In genomic region chr1:25035523-25036116, GRCh38 we compare ENCODE assay signal across 19 cellular contexts.
DNase-seq lines count a peak whose midpoint lies in the region; ATAC-seq, FAIRE-seq and TF ChIP-seq lines count a peak whose summit lies in the region.
"Had no signal": no experiment of that assay in that cellular context is flagged by ENCODE, and none has a peak within 500 bp of the region (broad histone marks: within the 10 kb centered on the region; RNA-seq: fewer than 3 reads in every experiment).

No MANE protein-coding gene starts in this region.

- no peak overlapping the region for H3K4ac ChIP-seq in H9 (ENCODE audit: low read depth, low read length)

- peaks cover 10% of the 10 kb centered on the region for H3K36me3 Mint-ChIP-seq in activated naive CD8-positive, alpha-beta T cell treated with anti-CD3 and anti-CD28 coated beads for 36 hours
- H3K36me3 Mint-ChIP-seq in activated naive CD8-positive, alpha-beta T cell treated with anti-CD3 and anti-CD28 coated beads, Interleukin-2, amount 50 U/mL, for 24 hours (ENCODE audit: low read depth): peaks cover 9% of the 10 kb centered on the region
- no peaks in the 10 kb centered on the region for H3K36me3 Mint-ChIP-seq in H9 (ENCODE audit: insufficient read depth in 1 of 3, low read depth in 3 of 3)
- peaks cover 22 to 32% of the 10 kb centered on the region in 2 donors for H3K36me3 Mint-ChIP-seq in stimulated activated naive B cell treated with anti-CD40 and anti-IgM and Interleukin-4, amounts not matched to agents 10 μg/mL and 1 μg/mL and 100 μg/mL, for 72 hours
- H3K36me3 Mint-ChIP-seq: CD8-positive, alpha-beta memory T cell had no signal

- no peak overlapping the region for H3K27ac ChIP-seq in H9 (ENCODE audit: insufficient read length, low read depth, low read length)
- H3K27ac ChIP-seq in K562 (ENCODE audit: extremely low read depth, low read depth, low read length): no peak overlapping the region
- H3K27ac ChIP-seq in stomach: no peak overlapping the region

- H3K79me2 ChIP-seq in H9 (ENCODE audit: insufficient read depth, low read length) (no peaks in the 10 kb centered on the region), K562 (ENCODE audit: control insufficient read depth, insufficient read depth, low read length) (no peaks in the 10 kb centered on the region)

- H3K4me3 ChIP-seq in K562 (no peak overlapping the region), stomach (no peak overlapping the region)

- no peak overlapping the region for H2AK5ac ChIP-seq in H9 (ENCODE audit: insufficient read length, low read length)

- H4K20me1 ChIP-seq in H9 (ENCODE audit: control insufficient read depth, insufficient read depth, insufficient read length) (no peaks in the 10 kb centered on the region), K562 (replicated peaks; ENCODE audit: control insufficient read depth, insufficient read depth, low read length) (peaks cover 6% of the 10 kb centered on the region; the same call in 1 of the 2 replicates)

- intact Hi-C loops in K562 (cut with micrococcal nuclease) (loop anchor here (5.0 kb wide), 1 partner anchor 103 kb away; the partner anchor contains the start of gene RUNX3), stomach (cut with DNase I; ENCODE audit: low total_unique reads) (no loop called here)

- no peak for TF ChIP-seq RAD21 in K562 (CRISPR knock-in tag; conservative IDR thresholded peaks at IDR 0.05 in 1 of 2, IDR thresholded peaks at IDR 0.05 in 1 of 2)

- peak overlapping the region; percentile 96 for H3K27ac Mint-ChIP-seq in activated naive CD8-positive, alpha-beta T cell treated with anti-CD3 and anti-CD28 coated beads for 36 hours
- H3K27ac Mint-ChIP-seq in activated naive CD8-positive, alpha-beta T cell treated with anti-CD3 and anti-CD28 coated beads, Interleukin-2, amount 50 U/mL, for 24 hours: no peak overlapping the region
- H3K27ac Mint-ChIP-seq in H9: no peak overlapping the region
- peak overlapping the region; percentile 98 for H3K27ac Mint-ChIP-seq in stimulated activated naive B cell treated with anti-CD40 and anti-IgM and Interleukin-4, amounts not matched to agents 10 μg/mL and 1 μg/mL and 100 μg/mL, for 72 hours

- no peak overlapping the region for H3K9ac ChIP-seq in H9 (ENCODE audit: extremely low read depth, insufficient read length, low read length)
- H3K9ac ChIP-seq in K562 (ENCODE audit: insufficient read depth in 1 of 2, low read depth in 2 of 2, low read length in 2 of 2): no peak overlapping the region

- no peak overlapping the region for H2BK15ac ChIP-seq in H9 (ENCODE audit: low read depth, low read length)

- POLR2A ChIA-PET in K562 (lab: Yijun Ruan, JAX): no interaction called here

- no peak overlapping the region for H3K4me3 Mint-ChIP-seq in activated naive CD8-positive, alpha-beta T cell treated with anti-CD3 and anti-CD28 coated beads for 36 hours
- H3K4me3 Mint-ChIP-seq in activated naive CD8-positive, alpha-beta T cell treated with anti-CD3 and anti-CD28 coated beads, Interleukin-2, amount 50 U/mL, for 24 hours: no peak overlapping the region
- no peak overlapping the region for H3K4me3 Mint-ChIP-seq in H9
- H3K4me3 Mint-ChIP-seq in stimulated activated naive B cell treated with anti-CD40 and anti-IgM and Interleukin-4, amounts not matched to agents 10 μg/mL and 1 μg/mL and 100 μg/mL, for 72 hours: no peak overlapping the region

- H3K9me1 ChIP-seq in K562 (ENCODE audit: control insufficient read depth, insufficient read depth, low read length): no peaks in the 10 kb centered on the region

- H3K4me1 Mint-ChIP-seq in activated naive CD8-positive, alpha-beta T cell treated with anti-CD3 and anti-CD28 coated beads for 36 hours: peaks cover 61% of the 10 kb centered on the region
- peaks cover 55% of the 10 kb centered on the region for H3K4me1 Mint-ChIP-seq in activated naive CD8-positive, alpha-beta T cell treated with anti-CD3 and anti-CD28 coated beads, Interleukin-2, amount 50 U/mL, for 24 hours
- no peaks in the 10 kb centered on the region for H3K4me1 Mint-ChIP-seq in H9
- peaks cover 22 to 48% of the 10 kb centered on the region in 2 donors for H3K4me1 Mint-ChIP-seq in stimulated activated naive B cell treated with anti-CD40 and anti-IgM and Interleukin-4, amounts not matched to agents 10 μg/mL and 1 μg/mL and 100 μg/mL, for 72 hours

- H2BK5ac ChIP-seq in H9 (ENCODE audit: insufficient read length, low read length): no peak overlapping the region

- no peaks in the 10 kb centered on the region for H3K4me1 ChIP-seq in H9 (ENCODE audit: insufficient read depth, low read length)
- peaks cover 0 to 7% of the 10 kb centered on the region in 2 experiments; a peak in 2 of 5 replicates for H3K4me1 ChIP-seq in K562 (replicated peaks in 1 of 2; ENCODE audit: control insufficient read depth in 2 of 2, insufficient read depth in 2 of 2, low read length in 2 of 2)
- peaks cover 0 to 43% (median 6%) of the 10 kb centered on the region in 4 donors for H3K4me1 ChIP-seq in stomach

- ATAC-seq in activated naive CD8-positive, alpha-beta T cell treated with anti-CD3 and anti-CD28 coated beads, Interleukin-2, amount 50 U/mL, for 24 hours: no peak
- ATAC-seq in K562 (no peak), GM19463 (IDR thresholded peaks at IDR 0.05; ENCODE audit: unreplicated experiment) (no peak)
- ATAC-seq in stimulated activated naive B cell treated with anti-CD40 and anti-IgM and Interleukin-4, amounts not matched to agents 10 μg/mL and 1 μg/mL and 100 μg/mL, for 72 hours (replicated peaks): no peak
- ATAC-seq: PC-3 had no signal

- CTCF ChIA-PET in K562 (lab: Yijun Ruan, JAX; ENCODE audit: low intra/inter-chr PET ratio): interaction anchor here (1.2 to 2.7 kb wide), 3 partner anchors 66 to 185 kb away, joined by 4 to 20 read pairs (median 20); no protein-coding TSS in a partner anchor

- H3K27me3 Mint-ChIP-seq in activated naive CD8-positive, alpha-beta T cell treated with anti-CD3 and anti-CD28 coated beads for 36 hours: no peaks in the 10 kb centered on the region
- H3K27me3 Mint-ChIP-seq in activated naive CD8-positive, alpha-beta T cell treated with anti-CD3 and anti-CD28 coated beads, Interleukin-2, amount 50 U/mL, for 24 hours: no peaks in the 10 kb centered on the region
- no peaks in the 10 kb centered on the region; the same call in 1 of the 2 replicates for H3K27me3 Mint-ChIP-seq in H9 (ENCODE audit: low read depth)
- H3K27me3 Mint-ChIP-seq in stimulated activated naive B cell treated with anti-CD40 and anti-IgM and Interleukin-4, amounts not matched to agents 10 μg/mL and 1 μg/mL and 100 μg/mL, for 72 hours: peaks cover 0 to 2% of the 10 kb centered on the region in 2 donors

- H2BK12ac ChIP-seq in H9 (ENCODE audit: insufficient read length, low read depth, low read length): no peak overlapping the region

- peak overlapping the region; percentile 22 for H3K56ac ChIP-seq in H9 (ENCODE audit: insufficient read length, low read depth, low read length)

- H3K9me3 ChIP-seq in H9 (ENCODE audit: control insufficient read depth, low read depth, low read length) (no peaks in the 10 kb centered on the region), K562 (replicated peaks; ENCODE audit: control insufficient read depth, insufficient read depth, low read depth, low read length) (no peaks in the 10 kb centered on the region), stomach (no peaks in the 10 kb centered on the region)

- TF ChIP-seq POLR2A in K562 (conservative IDR thresholded peaks at IDR 0.05) (no peak), stomach (IDR thresholded peaks at IDR 0.05) (no peak)

- no peak overlapping the region for H4K5ac ChIP-seq in H9 (ENCODE audit: insufficient read length, low read depth, low read length)

- peaks cover 4% of the 10 kb centered on the region for H3K9me3 Mint-ChIP-seq in activated naive CD8-positive, alpha-beta T cell treated with anti-CD3 and anti-CD28 coated beads for 36 hours
- H3K9me3 Mint-ChIP-seq in activated naive CD8-positive, alpha-beta T cell treated with anti-CD3 and anti-CD28 coated beads, Interleukin-2, amount 50 U/mL, for 24 hours: no peaks in the 10 kb centered on the region
- H3K9me3 Mint-ChIP-seq in H9: no peaks in the 10 kb centered on the region
- H3K9me3 Mint-ChIP-seq in stimulated activated naive B cell treated with anti-CD40 and anti-IgM and Interleukin-4, amounts not matched to agents 10 μg/mL and 1 μg/mL and 100 μg/mL, for 72 hours: no peaks in the 10 kb centered on the region
- H3K9me3 Mint-ChIP-seq: CD8-positive, alpha-beta memory T cell had no signal

- H3K79me1 ChIP-seq in H9 (ENCODE audit: insufficient read depth, low read depth, low read length, poor library complexity, severe bottlenecking): no peaks in the 10 kb centered on the region

- FAIRE-seq in K562 (lab: Jason Lieb, UNC): no peak
- FAIRE-seq: A204.1 had no signal

- H3K23ac ChIP-seq in H9 (ENCODE audit: insufficient read length, low read depth, low read length): no peak overlapping the region

- H4K91ac ChIP-seq in H9 (ENCODE audit: insufficient read length, low read depth, low read length): no peak overlapping the region

- H3K27me3 ChIP-seq in H9 (ENCODE audit: insufficient read depth, low read length) (no peaks in the 10 kb centered on the region), K562 (ENCODE audit: control insufficient read depth in 2 of 2, insufficient read depth in 2 of 2, low read length in 2 of 2) (peaks cover 7 to 58% of the 10 kb centered on the region in 2 experiments), stomach (peaks cover 0 to 18% (median 0%) of the 10 kb centered on the region in 3 donors)

- TF ChIP-seq CTCF in H9 (conservative IDR thresholded peaks at IDR 0.05): no peak
- TF ChIP-seq CTCF in K562 (IDR thresholded peaks at IDR 0.05 in 2 of 3, conservative IDR thresholded peaks at IDR 0.05 in 1 of 3; ENCODE audit: insufficient read depth in 2 of 3, low read depth in 1 of 3, low read length in 3 of 3): no peak
- TF ChIP-seq CTCF in stomach (IDR thresholded peaks at IDR 0.05): no peak

- H3K4me2 ChIP-seq in H9 (ENCODE audit: insufficient read depth, insufficient read length, low read length) (no peak overlapping the region), K562 (ENCODE audit: insufficient read depth, low read length) (no peak overlapping the region)

- H2BK20ac ChIP-seq in H9 (ENCODE audit: low read depth, low read length, poor library complexity, severe bottlenecking): no peak overlapping the region

- H3K23me2 ChIP-seq in H9 (ENCODE audit: insufficient read length, low read depth, low read length, poor library complexity, severe bottlenecking): no peaks in the 10 kb centered on the region

- no TSS peak for BruUV-seq in K562 (replicated peaks; lab: Mats Ljungman, UMichigan)

- no CpG with 5 or more reads among the region's 1 CpG for WGBS in H9 (ENCODE audit: extremely low coverage, insufficient read length, low lambda C conversion rate)
- WGBS in K562 (ENCODE audit: insufficient coverage, low coverage, missing lambda C conversion rate): 0% methylated on average over 1 of the region's 1 CpG
- WGBS in stomach, 5 donors: 79 to 100% (median 91%) methylated on average over 1 of the region's 1 CpG

- in situ Hi-C loops in K562 (cut with MboI): no loop called here

- DNase-seq in activated naive CD8-positive, alpha-beta T cell treated with anti-CD3 and anti-CD28 coated beads for 36 hours: no peak
- DNase-seq in activated naive CD8-positive, alpha-beta T cell treated with anti-CD3 and anti-CD28 coated beads, Interleukin-2, amount 50 U/mL, for 24 hours: no peak
- no peak for DNase-seq in H9
- no peak for DNase-seq in K562 (ENCODE audit: extremely low read depth in 1 of 4, low spot score in 3 of 4)
- DNase-seq in stimulated activated naive B cell treated with anti-CD40 and anti-IgM and Interleukin-4, amounts not matched to agents 10 μg/mL and 1 μg/mL and 100 μg/mL, for 72 hours: no peak
- no peak for DNase-seq in stomach
- DNase-seq in medulla oblongata (ENCODE audit: extremely low spot score): no peak
- DNase-seq: DMS53, GOT3, NCI-H1417 treated with DMSO at 0.1 percent for 48 hours, NCI-H187 treated with DMSO at 0.1 percent for 48 hours, NCI-H226, NCI-H524 treated with DMSO at 0.1 percent for 48 hours, PC-3, RPMI8226, SIG-M5 had no signal

- no peak for TF ChIP-seq EP300 in K562 (IDR thresholded peaks at IDR 0.05; ENCODE audit: low read length)
- no peak for TF ChIP-seq EP300 in stomach (IDR thresholded peaks at IDR 0.05)

- H3T11ph ChIP-seq in H9 (ENCODE audit: low read length): no peak overlapping the region

- H2BK120ac ChIP-seq in H9 (ENCODE audit: low read depth, low read length, poor library complexity, severe bottlenecking): no peak overlapping the region

- H2AFZ ChIP-seq in H9 (ENCODE audit: low read length): no peak overlapping the region
- H2AFZ ChIP-seq in K562 (ENCODE audit: low read depth, low read length): no peak overlapping the region

- H3K36me3 ChIP-seq in K562 (ENCODE audit: control insufficient read depth, insufficient read depth, low read length) (no peaks in the 10 kb centered on the region), stomach (no peaks in the 10 kb centered on the region)

- no peak overlapping the region for H4K8ac ChIP-seq in H9 (replicated peaks; ENCODE audit: insufficient read length, low read depth, low read length)

- H3K14ac ChIP-seq in H9 (ENCODE audit: insufficient read depth, low read length): no peak overlapping the region

- H3K18ac ChIP-seq in H9 (ENCODE audit: insufficient read length, low read depth, low read length): no peak overlapping the region

Comparison
In these comparisons a context has a peak if more than half of its experiments do, and no peak if none do; other contexts are left out.
1. H3K27ac Mint-ChIP-seq: peak in activated naive CD8-positive, alpha-beta T cell treated with anti-CD3 and anti-CD28 coated beads for 36 hours (single experiment) and stimulated activated naive B cell treated with anti-CD40 and anti-IgM and Interleukin-4, amounts not matched to agents 10 μg/mL and 1 μg/mL and 100 μg/mL, for 72 hours (single experiment); none in activated naive CD8-positive, alpha-beta T cell treated with anti-CD3 and anti-CD28 coated beads, Interleukin-2, amount 50 U/mL, for 24 hours (single experiment) and H9 (0 of 3).